Comparison of ENCODE assay signal across 8 cellular contexts in genomic region chr3:15291589-15292541, GRCh38. TPM values are rescaled to one million over a fixed set of nuclear protein-coding genes. Genes with fewer than 3 reads are reported as not detected.
DNase-seq lines count a peak whose midpoint lies in the region; ATAC-seq and TF ChIP-seq lines count a peak whose summit lies in the region.

No MANE protein-coding gene starts in this region.

- DNase-seq in breast epithelium (ENCODE audit: low spot score in 2 of 2) (no peak), MCF 10A (ENCODE audit: unreplicated experiment) (no peak), HUDEP-2 (lab: John Stamatoyannopoulos, UW; ENCODE audit: unreplicated experiment in 76 of 76) (no peak), SIG-M5 treated with dmso at 0.1 percent for 504 hours (lab: John Stamatoyannopoulos, UW; ENCODE audit: unreplicated experiment) (no peak)
- peak; percentile 92 for DNase-seq in activated CD4-positive, alpha-beta T cell treated with anti-CD3 and anti-CD28 coated beads, Interleukin-2, amount 10 ng/mL, durations not matched to agents 24 days and 14 days
- peak; percentile 58 to 62 for DNase-seq in stimulated activated CD8-positive, alpha-beta memory T cell treated with anti-CD3 and anti-CD28 coated beads, Interleukin-15, amount 100 ng/mL, for 48 hours (ENCODE audit: low read depth in 2 of 2)

- H3K36me3 Mint-ChIP-seq in MCF 10A (ENCODE audit: insufficient read depth, unreplicated experiment) = no peaks in the 10 kb centered on the region
- H3K36me3 Mint-ChIP-seq in activated CD4-positive, alpha-beta T cell treated with anti-CD3 and anti-CD28 coated beads, Interleukin-2, amount 10 ng/mL, durations not matched to agents 24 days and 14 days (ENCODE audit: low read depth) = peaks cover 23% of the 10 kb centered on the region

- intact Hi-C loops in breast epithelium (cut with DNase I; ENCODE audit: low total_unique reads) (no loop called here), MCF 10A (cut with micrococcal nuclease) (no loop called here)
- intact Hi-C loops in activated CD4-positive, alpha-beta T cell treated with anti-CD3 and anti-CD28 coated beads, Interleukin-2, amount 10 ng/mL, durations not matched to agents 24 days and 14 days (cut with micrococcal nuclease) = loop anchor here (1.0 to 2.0 kb wide), 3 partner anchors 17 to 69 kb away; no protein-coding TSS in a partner anchor

- H3K9me3 ChIP-seq in breast epithelium (no peaks in the 10 kb centered on the region), esophagus (ENCODE audit: control insufficient read depth in 2 of 2, insufficient read depth in 1 of 2, low read depth in 1 of 2, low read length in 1 of 2) (no peaks in the 10 kb centered on the region)

- H3K27me3 ChIP-seq in breast epithelium (no peaks in the 10 kb centered on the region), esophagus (ENCODE audit: control insufficient read depth in 1 of 2, insufficient read depth in 2 of 2, low read length in 2 of 2) (no peaks in the 10 kb centered on the region)

- H3K4me3 ChIP-seq in breast epithelium (peak overlapping the region in 1 of 3 donors; percentile 7), esophagus (ENCODE audit: low read depth in 1 of 2, low read length in 2 of 2) (no peak overlapping the region)

- no peak overlapping the region for H3K4me3 Mint-ChIP-seq in MCF 10A (ENCODE audit: unreplicated experiment)
- H3K4me3 Mint-ChIP-seq in activated CD4-positive, alpha-beta T cell treated with anti-CD3 and anti-CD28 coated beads, Interleukin-2, amount 10 ng/mL, durations not matched to agents 24 days and 14 days = peak overlapping the region; percentile 50

- POLR2A ChIA-PET in MCF 10A (lab: Yijun Ruan, JAX) = no interaction called here

- TF ChIP-seq POLR2A in breast epithelium (IDR thresholded peaks at IDR 0.05) = no peak

- H3K4me1 ChIP-seq in breast epithelium (peaks cover 17 to 23% of the 10 kb centered on the region in 2 donors), esophagus (ENCODE audit: control insufficient read depth in 2 of 2, insufficient read depth in 2 of 2, low read length in 1 of 2) (peaks cover 2 to 4% of the 10 kb centered on the region in 2 donors)

- peak; percentile 90 for ATAC-seq in HG03378 (IDR thresholded peaks at IDR 0.05; ENCODE audit: unreplicated experiment)

- no TSS peak for BruUV-seq in MCF 10A (replicated peaks; lab: Mats Ljungman, UMichigan)

- H3K9me3 Mint-ChIP-seq in MCF 10A (ENCODE audit: unreplicated experiment) = no peaks in the 10 kb centered on the region
- no peaks in the 10 kb centered on the region for H3K9me3 Mint-ChIP-seq in activated CD4-positive, alpha-beta T cell treated with anti-CD3 and anti-CD28 coated beads, Interleukin-2, amount 10 ng/mL, durations not matched to agents 24 days and 14 days

- no peak overlapping the region for H3K27ac Mint-ChIP-seq in MCF 10A (ENCODE audit: low read depth, unreplicated experiment)
- H3K27ac Mint-ChIP-seq in activated CD4-positive, alpha-beta T cell treated with anti-CD3 and anti-CD28 coated beads, Interleukin-2, amount 10 ng/mL, durations not matched to agents 24 days and 14 days = peak overlapping the region; percentile 62

- WGBS in esophagus, 2 donors = 64 to 71% methylated on average over 6 of the region's 6 CpGs

- H3K27ac ChIP-seq in breast epithelium = peak overlapping the region; percentile 76 to 86
- H3K27ac ChIP-seq in esophagus (ENCODE audit: low read depth in 2 of 2, low read length in 1 of 2) = peak overlapping the region; percentile 17 to 52

- CTCF ChIA-PET in MCF 10A (lab: Yijun Ruan, JAX) = interaction anchor here (0.8 to 1.5 kb wide), 4 partner anchors 14 to 89 kb away, joined by 3 to 8 read pairs (median 4); partner anchors contain the start of gene SH3BP5

- TF ChIP-seq CTCF in breast epithelium (IDR thresholded peaks at IDR 0.05) (no peak), MCF 10A (IDR thresholded peaks at IDR 0.05; ENCODE audit: unreplicated experiment) (no peak)

- H3K4me1 Mint-ChIP-seq in MCF 10A (ENCODE audit: insufficient read depth, unreplicated experiment) = peaks cover 10% of the 10 kb centered on the region
- peaks cover 58% of the 10 kb centered on the region for H3K4me1 Mint-ChIP-seq in activated CD4-positive, alpha-beta T cell treated with anti-CD3 and anti-CD28 coated beads, Interleukin-2, amount 10 ng/mL, durations not matched to agents 24 days and 14 days

- H3K27me3 Mint-ChIP-seq in MCF 10A (ENCODE audit: insufficient read depth, unreplicated experiment) = no peaks in the 10 kb centered on the region
- no peaks in the 10 kb centered on the region for H3K27me3 Mint-ChIP-seq in activated CD4-positive, alpha-beta T cell treated with anti-CD3 and anti-CD28 coated beads, Interleukin-2, amount 10 ng/mL, durations not matched to agents 24 days and 14 days

- H3K36me3 ChIP-seq in breast epithelium = no peaks in the 10 kb centered on the region
- no peaks in the 10 kb centered on the region for H3K36me3 ChIP-seq in esophagus (ENCODE audit: control insufficient read depth in 2 of 2, insufficient read depth in 2 of 2, low read length in 1 of 2)

RNA-seq across cellular contexts. Expression of gene SH3BP5, which starts 40.5 kb away (rescaled TPM):
- total RNA-seq in breast epithelium = 10 to 100 TPM; 56.9 to 96.2 (median 83.2) TPM
- 8.4 and 8.8 TPM in 2 replicates for total RNA-seq in MCF 10A (2022)
- 19.5 and 19.8 TPM in 2 replicates for total RNA-seq in activated CD4-positive, alpha-beta T cell treated with anti-CD3 and anti-CD28 coated beads, Interleukin-2, amount 10 ng/mL, durations not matched to agents 24 days and 14 days
- polyA plus RNA-seq in esophagus = 10 to 100 TPM in 1 of 2 donors, 1 to 10 TPM in 1; 8.6 to 13.6 TPM

Comparison
In these comparisons a context has a peak if more than half of its experiments do, and no peak if none do; other contexts are left out.
1. DNase-seq: peak in activated CD4-positive, alpha-beta T cell treated with anti-CD3 and anti-CD28 coated beads, Interleukin-2, amount 10 ng/mL, durations not matched to agents 24 days and 14 days (single experiment) and stimulated activated CD8-positive, alpha-beta memory T cell treated with anti-CD3 and anti-CD28 coated beads, Interleukin-15, amount 100 ng/mL, for 48 hours (2 of 2); none in breast epithelium (0 of 2), MCF 10A (single experiment), HUDEP-2 (0 of 76) and SIG-M5 treated with dmso at 0.1 percent for 504 hours (single experiment).